In the genomic region with DNA sequence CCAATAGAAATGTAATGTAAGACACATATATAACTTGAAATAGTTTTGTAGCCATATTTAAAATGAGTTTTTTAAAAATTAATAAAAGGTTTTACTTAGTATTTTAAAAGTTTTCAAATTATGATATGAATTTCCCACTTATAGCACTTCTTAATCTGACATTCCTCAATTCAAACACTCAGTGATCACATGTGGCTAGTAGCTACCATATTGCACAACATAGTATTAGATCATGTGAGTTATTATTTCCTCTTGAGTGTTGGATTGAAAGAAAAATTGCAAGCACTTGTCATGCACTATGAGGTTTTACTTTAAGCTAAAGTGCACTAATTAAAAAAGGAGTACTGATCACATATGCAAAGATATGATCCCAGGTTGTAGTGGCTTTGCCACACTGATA, we compare ENCODE assay signal across 30 cellular contexts.
"Had no signal": no experiment of that assay in that cellular context is flagged by ENCODE, and none has a peak within 500 bp of the region (broad histone marks: within the 10 kb centered on the region; RNA-seq: fewer than 3 reads in every experiment).

No MANE protein-coding gene starts in this region.

- H3K27me3 ChIP-seq: body of pancreas, cardiac muscle cell, esophagus muscularis mucosa, gastroesophageal sphincter, heart right ventricle had no signal

- H3K36me3 ChIP-seq: cardiac muscle cell, esophagus muscularis mucosa, gastroesophageal sphincter, heart right ventricle, WERI-Rb-1 had no signal

- DNase-seq: activated B cell treated with CpG ODN at 0.5 μM for 24 hours; activated CD4-positive, alpha-beta T cell treated with anti-CD3 and anti-CD28 coated beads for 48 hours; activated CD4-positive, alpha-beta T cell treated with anti-CD3 and anti-CD28 coated beads, Interleukin-2, amount 50 U/mL, for 1 hour; activated CD4-positive, alpha-beta T cell treated with anti-CD3 and anti-CD28 coated beads, Interleukin-2, amount 50 U/mL, for 48 hours; activated CD8-positive, alpha-beta memory T cell treated with anti-CD3 and anti-CD28 coated beads for 24 hours; activated CD8-positive, alpha-beta T cell treated with anti-CD3 and anti-CD28 coated beads for 36 hours; activated effector memory CD4-positive, alpha-beta T cell treated with Interleukin-2 at 50 U/mL for 16 hours; activated gamma-delta T cell treated with Interleukin-2 at 50 U/mL for 16 hours; activated naive CD4-positive, alpha-beta T cell treated with anti-CD3 and anti-CD28 coated beads, Interleukin-2, amount 50 U/mL, for 16 hours; activated naive CD4-positive, alpha-beta T cell treated with Interleukin-2 at 50 U/mL for 16 hours; activated T-cell treated with anti-CD3 and anti-CD28 coated beads, Interleukin-2, amount 50 U/mL, for 4 hours; amygdala; aorta; body of pancreas; central memory CD4-positive, alpha-beta T cell; cerebellar nuclear complex; effector CD4-positive, alpha-beta T cell; effector memory CD8-positive, alpha-beta T cell; foreskin melanocyte; heart right ventricle; T-helper 1 cell; T-helper 17 cell; T1000; WERI-Rb-1 had no signal

- ATAC-seq: activated CD4-positive, CD25-positive, alpha-beta regulatory T cell treated with anti-CD3 and anti-CD28 coated beads, Interleukin-2, amount 50 U/mL, for 24 hours; activated CD8-positive, alpha-beta T cell treated with anti-CD3 and anti-CD28 coated beads for 36 hours; activated T-cell treated with anti-CD3 and anti-CD28 coated beads, Interleukin-2, amount 50 U/mL, for 4 hours; activated T-helper 17 cell treated with anti-CD3 and anti-CD28 coated beads, Interleukin-2, amount 50 U/mL, for 72 hours; effector memory CD8-positive, alpha-beta T cell; gastroesophageal sphincter; heart right ventricle; T-helper 17 cell had no signal

- H3K4me3 ChIP-seq: body of pancreas, cardiac muscle cell, coronary artery, esophagus muscularis mucosa, gastroesophageal sphincter, heart right ventricle had no signal
